15 cellular contexts compared by ENCODE assay signal in the genomic region with DNA sequence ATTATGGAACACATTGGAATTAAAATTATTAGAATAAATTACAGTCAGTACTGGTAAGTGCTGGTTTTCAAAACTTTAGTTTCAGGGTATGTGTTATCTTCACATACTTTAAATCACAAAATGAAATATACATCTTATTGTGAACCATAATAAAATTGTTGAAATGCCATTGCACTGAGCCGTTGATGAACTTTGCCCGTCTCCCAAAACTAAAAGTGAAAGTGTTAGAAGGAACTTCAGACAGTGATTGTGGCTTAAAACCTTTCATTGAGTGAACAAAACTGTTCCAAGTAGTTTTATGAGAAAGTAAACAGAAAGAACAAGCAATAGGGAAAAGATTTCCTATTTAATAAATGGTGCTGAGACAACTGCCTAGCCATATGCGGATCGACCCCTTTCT.
DNase-seq lines count a peak whose midpoint lies in the region; ATAC-seq, FAIRE-seq and TF ChIP-seq lines count a peak whose summit lies in the region.
"Had no signal": no experiment of that assay in that cellular context is flagged by ENCODE, and none has a peak within 500 bp of the region (broad histone marks: within the 10 kb centered on the region; RNA-seq: fewer than 3 reads in every experiment).

No MANE protein-coding gene starts in this region.

- H4K20me1 ChIP-seq in PC-9 (ENCODE audit: insufficient read depth): no peaks in the 10 kb centered on the region

- TF ChIP-seq RAD21 in A549 (conservative IDR thresholded peaks at IDR 0.05 in 1 of 2, IDR thresholded peaks at IDR 0.05 in 1 of 2): no peak

- H3K9me3 ChIP-seq in A549: no peaks in the 10 kb centered on the region
- no peaks in the 10 kb centered on the region for H3K9me3 ChIP-seq in PC-9 (ENCODE audit: insufficient read depth, low read depth)
- H3K9me3 ChIP-seq: BE2C had no signal

- H3K27me3 ChIP-seq in PC-9 (ENCODE audit: insufficient read depth, low read depth): no peaks in the 10 kb centered on the region
- H3K27me3 ChIP-seq: BE2C had no signal

- H3K4me2 ChIP-seq in A549 (peak overlapping the region; percentile 48), PC-9 (peak overlapping the region; percentile 36)

- H3K9me2 ChIP-seq in PC-9 (ENCODE audit: insufficient read depth): no peaks in the 10 kb centered on the region

- no peaks in the 10 kb centered on the region for H3F3A ChIP-seq in PC-9 (ENCODE audit: insufficient read depth, low read depth)

- TF ChIP-seq POLR2A in A549 (IDR thresholded peaks at IDR 0.05; ENCODE audit: low read length) (no peak), H54 (IDR thresholded peaks at IDR 0.05; ENCODE audit: low read depth, low read length) (no peak)

- TF ChIP-seq EP300 in A549 (IDR thresholded peaks at IDR 0.05): no peak

- no peak overlapping the region for H2AFZ ChIP-seq in PC-9

- DNase-seq in A549 (ENCODE audit: low read depth in 1 of 2, low spot score in 1 of 2): no peak
- DNase-seq in H54 (ENCODE audit: insufficient read length, low spot score): no peak
- DNase-seq in PC-9: no peak
- peak; percentile 52 for DNase-seq in kidney tubule cell (ENCODE audit: low spot score)
- DNase-seq in activated CD4-positive, alpha-beta T cell treated with anti-CD3 and anti-CD28 coated beads, Interleukin-2, amount 50 U/mL, for 4 hours: no peak
- no peak for DNase-seq in NCI-H2171 treated with DMSO at 0.1 percent for 48 hours (lab: John Stamatoyannopoulos, UW)
- no peak for DNase-seq in posterior vena cava (ENCODE audit: low spot score)
- no peak for DNase-seq in NCI-H1417 (lab: John Stamatoyannopoulos, UW)
- DNase-seq: anterior cingulate cortex; BE2C; natural killer cell; NCI-H1694 treated with DMSO at 0.1 percent for 48 hours; stimulated activated CD4-positive, alpha-beta T cell treated with anti-CD3 and anti-CD28 coated beads, Interleukin-2, amount 100 ng/mL, for 24 hours; stimulated activated naive CD8-positive, alpha-beta T cell treated with anti-CD3 and anti-CD28 coated beads, Interleukin-15, Interleukin-2, amounts not matched to agents 100 U/mL and 50 U/mL, for 24 hours had no signal

- CTCF ChIA-PET in A549 (lab: Yijun Ruan, JAX): no interaction called here
- CTCF ChIA-PET in PC-9 (lab: Charles Lee): no interaction called here

- ATAC-seq in A549: no peak
- ATAC-seq: natural killer cell; stimulated activated naive CD8-positive, alpha-beta T cell treated with anti-CD3 and anti-CD28 coated beads, Interleukin-15, Interleukin-2, amounts not matched to agents 100 U/mL and 50 U/mL, for 24 hours had no signal

- TF ChIP-seq CTCF in A549 (IDR thresholded peaks at IDR 0.05) (no peak), PC-9 (conservative IDR thresholded peaks at IDR 0.05) (no peak)

- no peaks in the 10 kb centered on the region for H3K79me2 ChIP-seq in PC-9 (ENCODE audit: low read depth)

- intact Hi-C loops in PC-9 (cut with micrococcal nuclease; ENCODE audit: unreplicated experiment): no loop called here
- intact Hi-C loops in posterior vena cava (cut with DNase I): no loop called here

- H3K4me3 ChIP-seq in A549: no peak overlapping the region
- H3K4me3 ChIP-seq in PC-9: peak overlapping the region; percentile 4; the same call in 1 of the 2 replicates

- H3K4me1 ChIP-seq in A549 (no peaks in the 10 kb centered on the region), PC-9 (replicated peaks; ENCODE audit: insufficient read depth) (no peaks in the 10 kb centered on the region)
- H3K4me1 ChIP-seq: BE2C had no signal

- H3K27ac ChIP-seq in A549 (no peak overlapping the region), PC-9 (no peak overlapping the region)

- FAIRE-seq in A549 (lab: Jason Lieb, UNC) (no peak), H54 (lab: Jason Lieb, UNC) (peak; percentile 33)
- FAIRE-seq: endometrium had no signal

- 6% methylated on average over 4 of the region's 4 CpGs for WGBS in A549 (ENCODE audit: missing lambda C conversion rate)

- POLR2A ChIA-PET in A549 (lab: Yijun Ruan, JAX): no interaction called here
- POLR2A ChIA-PET in PC-9 (lab: Charles Lee; ENCODE audit: unreplicated experiment): no interaction called here

- H3K36me3 ChIP-seq in PC-9 (ENCODE audit: low read depth): no peaks in the 10 kb centered on the region
- H3K36me3 ChIP-seq: BE2C had no signal

- no TSS peak for BruUV-seq in PC-9 (replicated peaks; lab: Mats Ljungman, UMichigan)

TF ChIP-seq in A549, 52 proteins besides CTCF, POLR2A, EP300 and RAD21:
- no peak for TF ChIP-seq CBX2 (IDR thresholded peaks at IDR 0.05; ENCODE audit: borderline replicate concordance, low read depth)
- TF ChIP-seq MYC (IDR thresholded peaks at IDR 0.05; ENCODE audit: borderline replicate concordance, low read length): no peak
- TF ChIP-seq HOXB13 (CRISPR knock-in tag; IDR thresholded peaks at IDR 0.05; ENCODE audit: low read depth): no peak
- TF ChIP-seq KDM5A (IDR thresholded peaks at IDR 0.05): no peak
- no peak for TF ChIP-seq EHF (CRISPR knock-in tag; IDR thresholded peaks at IDR 0.05)
- TF ChIP-seq, protein P1, sequence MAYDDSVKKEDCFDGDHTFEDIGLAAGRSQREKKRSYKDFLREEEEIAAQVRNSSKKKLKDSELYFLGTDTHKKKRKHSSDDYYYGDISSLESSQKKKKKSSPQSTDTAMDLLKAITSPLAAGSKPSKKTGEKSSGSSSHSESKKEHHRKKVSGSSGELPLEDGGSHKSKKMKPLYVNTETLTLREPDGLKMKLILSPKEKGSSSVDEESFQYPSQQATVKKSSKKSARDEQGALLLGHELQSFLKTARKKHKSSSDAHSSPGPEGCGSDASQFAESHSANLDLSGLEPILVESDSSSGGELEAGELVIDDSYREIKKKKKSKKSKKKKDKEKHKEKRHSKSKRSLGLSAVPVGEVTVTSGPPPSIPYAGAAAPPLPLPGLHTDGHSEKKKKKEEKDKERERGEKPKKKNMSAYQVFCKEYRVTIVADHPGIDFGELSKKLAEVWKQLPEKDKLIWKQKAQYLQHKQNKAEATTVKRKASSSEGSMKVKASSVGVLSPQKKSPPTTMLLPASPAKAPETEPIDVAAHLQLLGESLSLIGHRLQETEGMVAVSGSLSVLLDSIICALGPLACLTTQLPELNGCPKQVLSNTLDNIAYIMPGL (CRISPR knock-in tag; IDR thresholded peaks at IDR 0.05; ENCODE audit: borderline replicate concordance): no peak
- no peak for TF ChIP-seq TFCP2L1 (CRISPR knock-in tag; IDR thresholded peaks at IDR 0.05)
- no peak for TF ChIP-seq NR3C1 (IDR thresholded peaks at IDR 0.05)
- no peak for TF ChIP-seq GATA3 (IDR thresholded peaks at IDR 0.05; ENCODE audit: borderline replicate concordance)
- TF ChIP-seq, protein P2, sequence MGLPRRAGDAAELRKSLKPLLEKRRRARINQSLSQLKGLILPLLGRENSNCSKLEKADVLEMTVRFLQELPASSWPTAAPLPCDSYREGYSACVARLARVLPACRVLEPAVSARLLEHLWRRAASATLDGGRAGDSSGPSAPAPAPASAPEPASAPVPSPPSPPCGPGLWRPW (IDR thresholded peaks at IDR 0.05): no peak
